Comparison of ENCODE assay signal across 26 cellular contexts in genomic region chr10:49351669-49352068, GRCh38. TPM values are rescaled to one million over a fixed set of nuclear protein-coding genes. Genes with fewer than 3 reads are reported as not detected.
"Had no signal": no experiment of that assay in that cellular context is flagged by ENCODE, and none has a peak within 500 bp of the region (broad histone marks: within the 10 kb centered on the region; RNA-seq: fewer than 3 reads in every experiment).

No MANE protein-coding gene starts in this region.

- H3K27ac Mint-ChIP-seq: activated CD8-positive, alpha-beta T cell treated with anti-CD3 and anti-CD28 coated beads, Interleukin-2, amount 10 ng/mL, durations not matched to agents 7 days and 5 days; activated naive CD4-positive, alpha-beta T cell treated with anti-CD3 and anti-CD28 coated beads, Interleukin-2, amount 50 U/mL, for 72 hours; activated naive CD8-positive, alpha-beta T cell treated with anti-CD3 and anti-CD28 coated beads, Interleukin-2, amount 50 U/mL, for 24 hours; brain; T-cell had no signal

- ATAC-seq: activated CD4-positive, CD25-positive, alpha-beta regulatory T cell treated with anti-CD3 and anti-CD28 coated beads, Interleukin-2, amount 50 U/mL, for 24 hours; activated CD8-positive, alpha-beta T cell treated with anti-CD3 and anti-CD28 coated beads, Interleukin-2, amount 10 ng/mL, durations not matched to agents 7 days and 5 days; activated naive CD4-positive, alpha-beta T cell treated with anti-CD3 and anti-CD28 coated beads, Interleukin-2, amount 50 U/mL, for 72 hours; activated naive CD8-positive, alpha-beta T cell treated with anti-CD3 and anti-CD28 coated beads, Interleukin-2, amount 50 U/mL, for 24 hours; activated T-cell treated with anti-CD3 and anti-CD28 coated beads, Interleukin-2, amount 50 U/mL, for 4 hours; T-cell had no signal

- H3K4me1 Mint-ChIP-seq: brain; central memory CD8-positive, alpha-beta T cell; T-cell had no signal

- DNase-seq: activated CD4-positive, alpha-beta T cell treated with anti-CD3 and anti-CD28 coated beads for 4 hours; activated CD8-positive, alpha-beta T cell treated with anti-CD3 and anti-CD28 coated beads, Interleukin-2, amount 10 ng/mL, durations not matched to agents 7 days and 5 days; activated effector memory CD4-positive, alpha-beta T cell treated with anti-CD3 and anti-CD28 coated beads, Interleukin-2, amount 50 U/mL, for 16 hours; activated naive CD4-positive, alpha-beta T cell treated with Interleukin-2 at 50 U/mL for 16 hours; activated naive CD8-positive, alpha-beta T cell treated with anti-CD3 and anti-CD28 coated beads, Interleukin-2, amount 50 U/mL, for 24 hours; activated T-cell treated with anti-CD3 and anti-CD28 coated beads, Interleukin-2, amount 50 U/mL, for 4 hours; amniotic stem cell; IMR-90; Kasumi-1; KBM-7; NCI-H1048; NCI-H187; NCI-H2081; NCI-H446 treated with DMSO at 0.1 percent for 48 hours; NCI-H524 treated with DMSO at 0.1 percent for 48 hours; T-cell; T-helper 2 cell; T1000 had no signal

- H3K27ac ChIP-seq: SK-N-MC had no signal

- H3K36me3 Mint-ChIP-seq: brain, T-cell had no signal

- H3K4me3 ChIP-seq: SK-N-MC had no signal

- H3K9me3 Mint-ChIP-seq: activated naive CD8-positive, alpha-beta T cell treated with anti-CD3 and anti-CD28 coated beads, Interleukin-2, amount 50 U/mL, for 24 hours had no signal

- H3K4me3 Mint-ChIP-seq: activated CD8-positive, alpha-beta T cell treated with anti-CD3 and anti-CD28 coated beads, Interleukin-2, amount 10 ng/mL, durations not matched to agents 7 days and 5 days; activated naive CD8-positive, alpha-beta T cell treated with anti-CD3 and anti-CD28 coated beads, Interleukin-2, amount 50 U/mL, for 24 hours; activated T-cell treated with anti-CD3 and anti-CD28 coated beads, Interleukin-2, amount 50 U/mL, for 4 hours; brain; central memory CD8-positive, alpha-beta T cell; T-cell had no signal

RNA-seq across cellular contexts. Expression of gene DRGX, which starts 44.2 kb away (rescaled TPM):
- total RNA-seq: activated CD8-positive, alpha-beta T cell treated with anti-CD3 and anti-CD28 coated beads, Interleukin-2, amount 10 ng/mL, durations not matched to agents 7 days and 5 days; activated naive CD4-positive, alpha-beta T cell treated with anti-CD3 and anti-CD28 coated beads, Interleukin-2, amount 50 U/mL, for 72 hours; activated T-cell treated with anti-CD3 and anti-CD28 coated beads, Interleukin-2, amount 50 U/mL, for 4 hours; astrocyte; IMR-90; M059J; RPMI7951; T-cell had no signal

RNA-seq across cellular contexts. Expression of gene C10orf71, which starts 52.7 kb away (rescaled TPM):
- total RNA-seq: activated CD8-positive, alpha-beta T cell treated with anti-CD3 and anti-CD28 coated beads, Interleukin-2, amount 10 ng/mL, durations not matched to agents 7 days and 5 days; activated naive CD4-positive, alpha-beta T cell treated with anti-CD3 and anti-CD28 coated beads, Interleukin-2, amount 50 U/mL, for 72 hours; activated T-cell treated with anti-CD3 and anti-CD28 coated beads, Interleukin-2, amount 50 U/mL, for 4 hours; astrocyte; IMR-90; M059J; RPMI7951; T-cell had no signal
